ENCODE assay signal across 17 cellular contexts in the genomic region with DNA sequence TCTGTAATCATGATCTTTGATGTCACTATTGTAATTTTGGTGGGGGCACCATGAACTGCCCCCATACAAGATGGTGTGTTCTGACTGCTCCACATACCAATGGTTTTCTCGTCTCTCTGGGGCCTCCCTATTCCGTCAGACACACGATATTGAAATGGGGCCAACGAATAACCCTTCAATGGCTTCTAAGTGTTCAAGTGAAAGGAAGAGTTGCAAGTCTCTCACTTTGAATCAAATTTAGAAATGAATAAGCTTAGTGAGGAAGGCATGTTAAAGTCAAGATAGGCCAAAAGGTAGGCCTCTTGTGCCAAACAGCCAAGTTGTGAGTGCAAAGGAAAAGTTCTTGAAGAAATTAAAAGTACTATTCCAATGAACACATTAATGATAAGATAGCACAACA.
"Had no signal": no experiment of that assay in that cellular context is flagged by ENCODE, and none has a peak within 500 bp of the region (broad histone marks: within the 10 kb centered on the region; RNA-seq: fewer than 3 reads in every experiment).

No MANE protein-coding gene starts in this region.

- H3K36me3 ChIP-seq: heart left ventricle, tibial nerve had no signal

- H3K9me3 Mint-ChIP-seq: activated B cell treated with CpG ODN at 0.5 μM for 24 hours; activated CD4-positive, alpha-beta memory T cell treated with anti-CD3 and anti-CD28 coated beads for 36 hours; activated T-helper 2 cell treated with anti-CD3 and anti-CD28 coated beads, Interferon-gamma antibody, Interleukin-2, Interleukin-4, amounts not matched to agents 10 μg/mL and 5 μg/mL and 100 μg/mL, durations not matched to agents 14 hours and 24 hours and 36 hours had no signal

- H3K27me3 Mint-ChIP-seq: activated B cell treated with CpG ODN at 0.5 μM for 24 hours; activated CD4-positive, alpha-beta memory T cell treated with anti-CD3 and anti-CD28 coated beads for 36 hours; activated naive CD8-positive, alpha-beta T cell; progenitor cell of endocrine pancreas had no signal

- H3K4me3 ChIP-seq: heart left ventricle, tibial nerve had no signal

- H3K27ac ChIP-seq: heart left ventricle had no signal

- ATAC-seq: heart left ventricle, left cardiac atrium had no signal

- DNase-seq: activated B cell treated with CpG ODN at 0.5 μM for 24 hours; activated CD4-positive, alpha-beta memory T cell treated with anti-CD3 and anti-CD28 coated beads for 36 hours; activated CD4-positive, alpha-beta T cell treated with anti-CD3 and anti-CD28 coated beads for 48 hours; activated naive CD4-positive, alpha-beta T cell; activated T-cell treated with anti-CD3 and anti-CD28 coated beads for 4 hours; amniotic stem cell; cortex of kidney; heart left ventricle; islet precursor cell; left cardiac atrium; stimulated activated CD4-positive, alpha-beta T cell treated with anti-CD3 and anti-CD28 coated beads, Interleukin-4, amount 100 ng/mL, for 1 hour; stimulated activated naive CD4-positive, alpha-beta T cell treated with Interleukin-2 at 50 U/mL for 16 hours; substantia nigra had no signal

- H3K4me3 Mint-ChIP-seq: activated B cell treated with CpG ODN at 0.5 μM for 24 hours; activated CD4-positive, alpha-beta memory T cell treated with anti-CD3 and anti-CD28 coated beads for 36 hours; activated naive CD8-positive, alpha-beta T cell had no signal

- H3K27ac Mint-ChIP-seq: activated B cell treated with CpG ODN at 0.5 μM for 24 hours; activated CD4-positive, alpha-beta memory T cell treated with anti-CD3 and anti-CD28 coated beads for 36 hours; activated naive CD8-positive, alpha-beta T cell; activated T-helper 2 cell treated with anti-CD3 and anti-CD28 coated beads, Interferon-gamma antibody, Interleukin-2, Interleukin-4, amounts not matched to agents 10 μg/mL and 5 μg/mL and 100 μg/mL, durations not matched to agents 14 hours and 24 hours and 36 hours; progenitor cell of endocrine pancreas had no signal

- H3K9me3 ChIP-seq: heart left ventricle, tibial nerve had no signal

- H3K36me3 Mint-ChIP-seq: activated CD4-positive, alpha-beta memory T cell treated with anti-CD3 and anti-CD28 coated beads for 36 hours; activated naive CD8-positive, alpha-beta T cell had no signal

- H3K27me3 ChIP-seq: heart left ventricle, tibial nerve had no signal
